ENCODE assay signal across 12 cellular contexts in genomic region chr7:19470031-19470430, GRCh38.
"Had no signal": no experiment of that assay in that cellular context is flagged by ENCODE, and none has a peak within 500 bp of the region (broad histone marks: within the 10 kb centered on the region; RNA-seq: fewer than 3 reads in every experiment).

No MANE protein-coding gene starts in this region.

- ATAC-seq: activated CD8-positive, alpha-beta memory T cell treated with anti-CD3 and anti-CD28 coated beads, Interleukin-2, amount 10 ng/mL, durations not matched to agents 7 days and 5 days; activated naive CD8-positive, alpha-beta T cell treated with anti-CD3 and anti-CD28 coated beads, Interleukin-2, amount 50 U/mL, for 24 hours; pancreas; stimulated activated naive B cell treated with anti-CD40 and anti-IgM and Interleukin-4, amounts not matched to agents 10 μg/mL and 1 μg/mL and 100 μg/mL, for 72 hours had no signal

- DNase-seq: activated CD4-positive, alpha-beta memory T cell treated with anti-CD3 and anti-CD28 coated beads for 36 hours; activated CD4-positive, alpha-beta T cell treated with anti-CD3 and anti-CD28 coated beads for 1 hour; activated CD8-positive, alpha-beta memory T cell treated with anti-CD3 and anti-CD28 coated beads, Interleukin-2, amount 10 ng/mL, durations not matched to agents 7 days and 5 days; activated naive CD4-positive, alpha-beta T cell treated with anti-CD3 and anti-CD28 coated beads for 36 hours; activated naive CD8-positive, alpha-beta T cell treated with anti-CD3 and anti-CD28 coated beads, Interleukin-2, amount 50 U/mL, for 24 hours; activated T-cell treated with anti-CD3 and anti-CD28 coated beads, Interleukin-2, amount 50 U/mL, for 1 hour; foreskin melanocyte; pancreas; stimulated activated CD4-positive, alpha-beta T cell treated with anti-CD3 and anti-CD28 coated beads, Interleukin-15, amount 100 ng/mL, for 24 hours; stimulated activated CD4-positive, alpha-beta T cell treated with anti-CD3 and anti-CD28 coated beads, Interleukin-4, amount 100 ng/mL, for 1 hour; stimulated activated naive B cell treated with anti-CD40 and anti-IgM and Interleukin-4, amounts not matched to agents 10 μg/mL and 1 μg/mL and 100 μg/mL, for 72 hours; tibial artery had no signal
